ENCODE assay signal across 1 cellular context in the genomic region with DNA sequence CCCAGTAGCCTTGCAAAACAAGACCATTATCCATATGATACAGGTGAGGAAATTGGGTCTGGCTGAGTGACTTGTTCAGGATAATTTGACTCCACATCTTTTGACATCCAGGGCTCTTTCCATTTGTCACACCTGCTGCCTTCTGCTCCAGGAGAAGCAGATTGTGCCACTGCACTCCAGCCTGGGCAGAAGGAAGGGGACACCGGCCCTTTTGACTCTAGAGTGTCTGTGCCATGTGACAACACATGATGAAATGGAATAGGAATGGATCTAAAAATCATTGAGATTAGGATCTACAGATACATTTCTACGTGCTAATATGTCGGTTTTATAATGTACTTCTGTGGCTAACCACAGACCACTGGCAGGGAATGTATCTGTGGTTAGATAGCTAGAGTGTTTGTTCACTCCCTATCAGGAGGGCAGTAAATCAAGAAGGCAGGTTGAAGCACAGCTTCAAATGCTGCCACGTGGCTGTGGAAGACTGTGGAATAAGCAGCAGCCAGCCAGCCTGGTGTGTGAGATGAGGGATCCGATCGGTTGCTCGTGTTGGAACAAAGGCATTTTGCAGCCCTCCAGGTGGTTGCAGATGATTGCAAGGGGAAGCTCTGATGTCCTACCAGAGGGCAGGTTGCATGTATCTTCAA.
TF ChIP-seq lines count a peak whose summit lies in the region.

No MANE protein-coding gene starts in this region.

TF ChIP-seq in K562, 482 proteins besides CTCF, POLR2A, EP300 and RAD21 (continued from another document and continues in another):
- TF ChIP-seq, protein P1, sequence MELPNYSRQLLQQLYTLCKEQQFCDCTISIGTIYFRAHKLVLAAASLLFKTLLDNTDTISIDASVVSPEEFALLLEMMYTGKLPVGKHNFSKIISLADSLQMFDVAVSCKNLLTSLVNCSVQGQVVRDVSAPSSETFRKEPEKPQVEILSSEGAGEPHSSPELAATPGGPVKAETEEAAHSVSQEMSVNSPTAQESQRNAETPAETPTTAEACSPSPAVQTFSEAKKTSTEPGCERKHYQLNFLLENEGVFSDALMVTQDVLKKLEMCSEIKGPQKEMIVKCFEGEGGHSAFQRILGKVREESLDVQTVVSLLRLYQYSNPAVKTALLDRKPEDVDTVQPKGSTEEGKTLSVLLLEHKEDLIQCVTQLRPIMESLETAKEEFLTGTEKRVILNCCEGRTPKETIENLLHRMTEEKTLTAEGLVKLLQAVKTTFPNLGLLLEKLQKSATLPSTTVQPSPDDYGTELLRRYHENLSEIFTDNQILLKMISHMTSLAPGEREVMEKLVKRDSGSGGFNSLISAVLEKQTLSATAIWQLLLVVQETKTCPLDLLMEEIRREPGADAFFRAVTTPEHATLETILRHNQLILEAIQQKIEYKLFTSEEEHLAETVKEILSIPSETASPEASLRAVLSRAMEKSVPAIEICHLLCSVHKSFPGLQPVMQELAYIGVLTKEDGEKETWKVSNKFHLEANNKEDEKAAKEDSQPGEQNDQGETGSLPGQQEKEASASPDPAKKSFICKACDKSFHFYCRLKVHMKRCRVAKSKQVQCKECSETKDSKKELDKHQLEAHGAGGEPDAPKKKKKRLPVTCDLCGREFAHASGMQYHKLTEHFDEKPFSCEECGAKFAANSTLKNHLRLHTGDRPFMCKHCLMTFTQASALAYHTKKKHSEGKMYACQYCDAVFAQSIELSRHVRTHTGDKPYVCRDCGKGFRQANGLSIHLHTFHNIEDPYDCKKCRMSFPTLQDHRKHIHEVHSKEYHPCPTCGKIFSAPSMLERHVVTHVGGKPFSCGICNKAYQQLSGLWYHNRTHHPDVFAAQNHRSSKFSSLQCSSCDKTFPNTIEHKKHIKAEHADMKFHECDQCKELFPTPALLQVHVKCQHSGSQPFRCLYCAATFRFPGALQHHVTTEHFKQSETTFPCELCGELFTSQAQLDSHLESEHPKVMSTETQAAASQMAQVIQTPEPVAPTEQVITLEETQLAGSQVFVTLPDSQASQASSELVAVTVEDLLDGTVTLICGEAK (IDR thresholded peaks at IDR 0.05): no peak
- TF ChIP-seq, protein P1 (CRISPR knock-in tag; IDR thresholded peaks at IDR 0.05): no peak
- no peak for TF ChIP-seq OTX1 (CRISPR knock-in tag; IDR thresholded peaks at IDR 0.05)
- TF ChIP-seq ZNF76 (CRISPR knock-in tag; IDR thresholded peaks at IDR 0.05; ENCODE audit: borderline replicate concordance): no peak
- TF ChIP-seq KDM1A (IDR thresholded peaks at IDR 0.05): peak; percentile 86 to 87
- peak; percentile 61; the same call in 1 of the 2 replicates for TF ChIP-seq MTA1 (IDR thresholded peaks at IDR 0.05; ENCODE audit: borderline replicate concordance)
- TF ChIP-seq, protein P2, sequence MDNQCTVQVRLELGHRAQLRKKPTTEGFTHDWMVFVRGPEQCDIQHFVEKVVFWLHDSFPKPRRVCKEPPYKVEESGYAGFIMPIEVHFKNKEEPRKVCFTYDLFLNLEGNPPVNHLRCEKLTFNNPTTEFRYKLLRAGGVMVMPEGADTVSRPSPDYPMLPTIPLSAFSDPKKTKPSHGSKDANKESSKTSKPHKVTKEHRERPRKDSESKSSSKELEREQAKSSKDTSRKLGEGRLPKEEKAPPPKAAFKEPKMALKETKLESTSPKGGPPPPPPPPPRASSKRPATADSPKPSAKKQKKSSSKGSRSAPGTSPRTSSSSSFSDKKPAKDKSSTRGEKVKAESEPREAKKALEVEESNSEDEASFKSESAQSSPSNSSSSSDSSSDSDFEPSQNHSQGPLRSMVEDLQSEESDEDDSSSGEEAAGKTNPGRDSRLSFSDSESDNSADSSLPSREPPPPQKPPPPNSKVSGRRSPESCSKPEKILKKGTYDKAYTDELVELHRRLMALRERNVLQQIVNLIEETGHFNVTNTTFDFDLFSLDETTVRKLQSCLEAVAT (IDR thresholded peaks at IDR 0.05): peak in 1 of 2 experiments; percentile 98; a peak in 2 of 4 replicates
- no peak for TF ChIP-seq HCFC1 (IDR thresholded peaks at IDR 0.05; ENCODE audit: low read depth, low read length)
- TF ChIP-seq TAF7 (tag; IDR thresholded peaks at IDR 0.05): no peak
- TF ChIP-seq ZNF239 (CRISPR knock-in tag; IDR thresholded peaks at IDR 0.05): no peak
- TF ChIP-seq, protein P3, sequence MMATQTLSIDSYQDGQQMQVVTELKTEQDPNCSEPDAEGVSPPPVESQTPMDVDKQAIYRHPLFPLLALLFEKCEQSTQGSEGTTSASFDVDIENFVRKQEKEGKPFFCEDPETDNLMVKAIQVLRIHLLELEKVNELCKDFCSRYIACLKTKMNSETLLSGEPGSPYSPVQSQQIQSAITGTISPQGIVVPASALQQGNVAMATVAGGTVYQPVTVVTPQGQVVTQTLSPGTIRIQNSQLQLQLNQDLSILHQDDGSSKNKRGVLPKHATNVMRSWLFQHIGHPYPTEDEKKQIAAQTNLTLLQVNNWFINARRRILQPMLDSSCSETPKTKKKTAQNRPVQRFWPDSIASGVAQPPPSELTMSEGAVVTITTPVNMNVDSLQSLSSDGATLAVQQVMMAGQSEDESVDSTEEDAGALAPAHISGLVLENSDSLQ (IDR thresholded peaks at IDR 0.05): peak; percentile 84
- TF ChIP-seq RHOXF2B (CRISPR knock-in tag; conservative IDR thresholded peaks at IDR 0.05): no peak
- no peak for TF ChIP-seq ZFX (CRISPR knock-in tag; IDR thresholded peaks at IDR 0.05)
- no peak for TF ChIP-seq SUPT5H (IDR thresholded peaks at IDR 0.05)
- TF ChIP-seq, protein P4, sequence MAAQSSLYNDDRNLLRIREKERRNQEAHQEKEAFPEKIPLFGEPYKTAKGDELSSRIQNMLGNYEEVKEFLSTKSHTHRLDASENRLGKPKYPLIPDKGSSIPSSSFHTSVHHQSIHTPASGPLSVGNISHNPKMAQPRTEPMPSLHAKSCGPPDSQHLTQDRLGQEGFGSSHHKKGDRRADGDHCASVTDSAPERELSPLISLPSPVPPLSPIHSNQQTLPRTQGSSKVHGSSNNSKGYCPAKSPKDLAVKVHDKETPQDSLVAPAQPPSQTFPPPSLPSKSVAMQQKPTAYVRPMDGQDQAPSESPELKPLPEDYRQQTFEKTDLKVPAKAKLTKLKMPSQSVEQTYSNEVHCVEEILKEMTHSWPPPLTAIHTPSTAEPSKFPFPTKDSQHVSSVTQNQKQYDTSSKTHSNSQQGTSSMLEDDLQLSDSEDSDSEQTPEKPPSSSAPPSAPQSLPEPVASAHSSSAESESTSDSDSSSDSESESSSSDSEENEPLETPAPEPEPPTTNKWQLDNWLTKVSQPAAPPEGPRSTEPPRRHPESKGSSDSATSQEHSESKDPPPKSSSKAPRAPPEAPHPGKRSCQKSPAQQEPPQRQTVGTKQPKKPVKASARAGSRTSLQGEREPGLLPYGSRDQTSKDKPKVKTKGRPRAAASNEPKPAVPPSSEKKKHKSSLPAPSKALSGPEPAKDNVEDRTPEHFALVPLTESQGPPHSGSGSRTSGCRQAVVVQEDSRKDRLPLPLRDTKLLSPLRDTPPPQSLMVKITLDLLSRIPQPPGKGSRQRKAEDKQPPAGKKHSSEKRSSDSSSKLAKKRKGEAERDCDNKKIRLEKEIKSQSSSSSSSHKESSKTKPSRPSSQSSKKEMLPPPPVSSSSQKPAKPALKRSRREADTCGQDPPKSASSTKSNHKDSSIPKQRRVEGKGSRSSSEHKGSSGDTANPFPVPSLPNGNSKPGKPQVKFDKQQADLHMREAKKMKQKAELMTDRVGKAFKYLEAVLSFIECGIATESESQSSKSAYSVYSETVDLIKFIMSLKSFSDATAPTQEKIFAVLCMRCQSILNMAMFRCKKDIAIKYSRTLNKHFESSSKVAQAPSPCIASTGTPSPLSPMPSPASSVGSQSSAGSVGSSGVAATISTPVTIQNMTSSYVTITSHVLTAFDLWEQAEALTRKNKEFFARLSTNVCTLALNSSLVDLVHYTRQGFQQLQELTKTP (IDR thresholded peaks at IDR 0.05; ENCODE audit: low read depth in 1 of 2, partially characterized antibody in 2 of 2): no peak
- TF ChIP-seq, protein P5, sequence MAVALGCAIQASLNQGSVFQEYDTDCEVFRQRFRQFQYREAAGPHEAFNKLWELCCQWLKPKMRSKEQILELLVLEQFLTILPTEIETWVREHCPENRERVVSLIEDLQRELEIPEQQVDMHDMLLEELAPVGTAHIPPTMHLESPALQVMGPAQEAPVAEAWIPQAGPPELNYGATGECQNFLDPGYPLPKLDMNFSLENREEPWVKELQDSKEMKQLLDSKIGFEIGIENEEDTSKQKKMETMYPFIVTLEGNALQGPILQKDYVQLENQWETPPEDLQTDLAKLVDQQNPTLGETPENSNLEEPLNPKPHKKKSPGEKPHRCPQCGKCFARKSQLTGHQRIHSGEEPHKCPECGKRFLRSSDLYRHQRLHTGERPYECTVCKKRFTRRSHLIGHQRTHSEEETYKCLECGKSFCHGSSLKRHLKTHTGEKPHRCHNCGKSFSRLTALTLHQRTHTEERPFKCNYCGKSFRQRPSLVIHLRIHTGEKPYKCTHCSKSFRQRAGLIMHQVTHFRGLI (CRISPR knock-in tag; IDR thresholded peaks at IDR 0.05): no peak
- peak in 1 of 2 experiments; percentile 25; a peak in 1 of 4 replicates for TF ChIP-seq MAZ (CRISPR knock-in tag; conservative IDR thresholded peaks at IDR 0.05 in 1 of 2, IDR thresholded peaks at IDR 0.05 in 1 of 2)
- TF ChIP-seq RAD51 (IDR thresholded peaks at IDR 0.05; ENCODE audit: borderline replicate concordance, low read depth): no peak
- peak in 1 of 2 experiments; percentile 90; a peak in 2 of 4 replicates for TF ChIP-seq RCOR1 (IDR thresholded peaks at IDR 0.05; ENCODE audit: borderline replicate concordance in 1 of 2, low read depth in 2 of 2, low read length in 2 of 2)
- no peak for TF ChIP-seq HLTF (IDR thresholded peaks at IDR 0.05)
- no peak for TF ChIP-seq ZFP36 (IDR thresholded peaks at IDR 0.05; ENCODE audit: low read depth, low read length, partially characterized antibody)
- no peak for TF ChIP-seq STAT5B (CRISPR knock-in tag; IDR thresholded peaks at IDR 0.05)
- TF ChIP-seq CHCHD3 (CRISPR knock-in tag; IDR thresholded peaks at IDR 0.05): no peak
- TF ChIP-seq, protein P6, sequence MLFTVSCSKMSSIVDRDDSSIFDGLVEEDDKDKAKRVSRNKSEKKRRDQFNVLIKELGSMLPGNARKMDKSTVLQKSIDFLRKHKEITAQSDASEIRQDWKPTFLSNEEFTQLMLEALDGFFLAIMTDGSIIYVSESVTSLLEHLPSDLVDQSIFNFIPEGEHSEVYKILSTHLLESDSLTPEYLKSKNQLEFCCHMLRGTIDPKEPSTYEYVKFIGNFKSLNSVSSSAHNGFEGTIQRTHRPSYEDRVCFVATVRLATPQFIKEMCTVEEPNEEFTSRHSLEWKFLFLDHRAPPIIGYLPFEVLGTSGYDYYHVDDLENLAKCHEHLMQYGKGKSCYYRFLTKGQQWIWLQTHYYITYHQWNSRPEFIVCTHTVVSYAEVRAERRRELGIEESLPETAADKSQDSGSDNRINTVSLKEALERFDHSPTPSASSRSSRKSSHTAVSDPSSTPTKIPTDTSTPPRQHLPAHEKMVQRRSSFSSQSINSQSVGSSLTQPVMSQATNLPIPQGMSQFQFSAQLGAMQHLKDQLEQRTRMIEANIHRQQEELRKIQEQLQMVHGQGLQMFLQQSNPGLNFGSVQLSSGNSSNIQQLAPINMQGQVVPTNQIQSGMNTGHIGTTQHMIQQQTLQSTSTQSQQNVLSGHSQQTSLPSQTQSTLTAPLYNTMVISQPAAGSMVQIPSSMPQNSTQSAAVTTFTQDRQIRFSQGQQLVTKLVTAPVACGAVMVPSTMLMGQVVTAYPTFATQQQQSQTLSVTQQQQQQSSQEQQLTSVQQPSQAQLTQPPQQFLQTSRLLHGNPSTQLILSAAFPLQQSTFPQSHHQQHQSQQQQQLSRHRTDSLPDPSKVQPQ (CRISPR knock-in tag; IDR thresholded peaks at IDR 0.05; ENCODE audit: borderline replicate concordance): no peak
- TF ChIP-seq TEAD4 (IDR thresholded peaks at IDR 0.05; ENCODE audit: low read length): peak; percentile 85
- TF ChIP-seq TEAD4 (CRISPR knock-in tag; IDR thresholded peaks at IDR 0.05; ENCODE audit: borderline replicate concordance): no peak
- no peak for TF ChIP-seq BDP1 (IDR thresholded peaks at IDR 0.05; ENCODE audit: insufficient read depth, insufficient read length)
- TF ChIP-seq NUFIP1 (IDR thresholded peaks at IDR 0.05; ENCODE audit: partially characterized antibody): no peak
- peak in 1 of 2 experiments; percentile 55; a peak in 2 of 4 replicates for TF ChIP-seq HDAC1 (IDR thresholded peaks at IDR 0.05)
- no peak for TF ChIP-seq ADNP (tag; IDR thresholded peaks at IDR 0.05)
- no peak for TF ChIP-seq ZNF699 (CRISPR knock-in tag; IDR thresholded peaks at IDR 0.05; ENCODE audit: insufficient replicate concordance)
- TF ChIP-seq, protein P7, sequence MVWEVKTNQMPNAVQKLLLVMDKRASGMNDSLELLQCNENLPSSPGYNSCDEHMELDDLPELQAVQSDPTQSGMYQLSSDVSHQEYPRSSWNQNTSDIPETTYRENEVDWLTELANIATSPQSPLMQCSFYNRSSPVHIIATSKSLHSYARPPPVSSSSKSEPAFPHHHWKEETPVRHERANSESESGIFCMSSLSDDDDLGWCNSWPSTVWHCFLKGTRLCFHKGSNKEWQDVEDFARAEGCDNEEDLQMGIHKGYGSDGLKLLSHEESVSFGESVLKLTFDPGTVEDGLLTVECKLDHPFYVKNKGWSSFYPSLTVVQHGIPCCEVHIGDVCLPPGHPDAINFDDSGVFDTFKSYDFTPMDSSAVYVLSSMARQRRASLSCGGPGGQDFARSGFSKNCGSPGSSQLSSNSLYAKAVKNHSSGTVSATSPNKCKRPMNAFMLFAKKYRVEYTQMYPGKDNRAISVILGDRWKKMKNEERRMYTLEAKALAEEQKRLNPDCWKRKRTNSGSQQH (CRISPR knock-in tag; IDR thresholded peaks at IDR 0.05): no peak
- TF ChIP-seq ZNF77 (CRISPR knock-in tag; IDR thresholded peaks at IDR 0.05): no peak
- TF ChIP-seq ZNF408 (CRISPR knock-in tag; IDR thresholded peaks at IDR 0.05; ENCODE audit: low read depth): no peak
- TF ChIP-seq ZNF780A (CRISPR knock-in tag; IDR thresholded peaks at IDR 0.05): no peak
- no peak for TF ChIP-seq RBM25 (IDR thresholded peaks at IDR 0.05; ENCODE audit: low read depth, low read length, severe bottlenecking)
- TF ChIP-seq ZC3H4 (CRISPR knock-in tag; IDR thresholded peaks at IDR 0.05; ENCODE audit: borderline replicate concordance): no peak
- no peak for TF ChIP-seq CAMTA2 (CRISPR knock-in tag; conservative IDR thresholded peaks at IDR 0.05)
